In the genomic region with DNA sequence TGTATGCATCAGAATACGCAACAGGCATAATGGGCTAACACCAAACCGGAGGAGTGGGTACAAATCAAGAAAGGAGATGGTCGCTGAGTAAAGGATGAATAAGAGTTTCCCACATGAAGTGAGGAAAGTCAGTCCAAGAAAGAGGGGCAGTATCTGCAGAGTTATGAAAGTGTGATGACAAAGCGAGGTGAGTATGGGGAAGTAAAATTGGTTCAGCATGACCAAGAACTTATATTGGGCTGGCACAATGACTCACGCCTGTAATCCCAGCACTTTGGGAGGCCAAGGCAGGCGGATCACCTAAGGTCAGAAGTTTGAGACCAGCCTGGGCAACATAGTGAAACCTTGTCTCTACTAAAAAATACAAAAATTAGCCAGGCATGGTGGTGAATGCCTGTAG, we compare ENCODE assay signal across 8 cellular contexts. TPM values are rescaled to one million over a fixed set of nuclear protein-coding genes. Genes with fewer than 3 reads are reported as not detected.
DNase-seq lines count a peak whose midpoint lies in the region; ATAC-seq and TF ChIP-seq lines count a peak whose summit lies in the region.
"Not testable (repeated sequence)": the region's sequence is repeated elsewhere in the genome, so short reads cannot be mapped to it uniquely, and the experiment has no call there.

No MANE protein-coding gene starts in this region.

- H3K9me2 ChIP-seq in PC-9 (ENCODE audit: insufficient read depth): not testable (repeated sequence)

- H2AFZ ChIP-seq in PC-9: not testable (repeated sequence)

- not testable (repeated sequence) for TF ChIP-seq CTCF in PC-9 (conservative IDR thresholded peaks at IDR 0.05)

- H3K4me2 ChIP-seq in PC-9: 0 out of 2 replicates have a peak overlapping the region, but pooled peaks have one; percentile 6

- H3K27ac ChIP-seq in PC-9: peak overlapping the region; percentile 67

- H3F3A ChIP-seq in PC-9 (ENCODE audit: insufficient read depth, low read depth): peaks cover 16% of the 10 kb centered on the region; the same call in 1 of the 2 replicates

- H3K79me2 ChIP-seq in PC-9 (ENCODE audit: low read depth): not testable (repeated sequence)

- H3K27ac Mint-ChIP-seq in activated naive CD4-positive, alpha-beta T cell treated with anti-CD3 and anti-CD28 coated beads, Interleukin-2, amount 50 U/mL, for 72 hours: peak overlapping the region in 1 of 2 donors; percentile 16
- H3K27ac Mint-ChIP-seq in stimulated activated memory B cell treated with anti-CD40 and anti-IgM and Interleukin-4, amounts not matched to agents 10 μg/mL and 1 μg/mL and 100 μg/mL, for 72 hours: peak overlapping the region; percentile 27

- BruUV-seq in PC-9 (replicated peaks; lab: Mats Ljungman, UMichigan): not testable (repeated sequence)

- peaks cover 37% of the 10 kb centered on the region for H3K4me1 Mint-ChIP-seq in stimulated activated memory B cell treated with anti-CD40 and anti-IgM and Interleukin-4, amounts not matched to agents 10 μg/mL and 1 μg/mL and 100 μg/mL, for 72 hours

- H3K27me3 Mint-ChIP-seq in stimulated activated memory B cell treated with anti-CD40 and anti-IgM and Interleukin-4, amounts not matched to agents 10 μg/mL and 1 μg/mL and 100 μg/mL, for 72 hours: not testable (repeated sequence)

- DNase-seq in GF-D8 (lab: John Stamatoyannopoulos, UW) (peak; percentile 13), PC-9 (peak in 1 of 2 experiments; percentile 83), kidney glomerular epithelial cell (lab: John Stamatoyannopoulos, UW) (peak; percentile 2)
- DNase-seq in activated naive CD4-positive, alpha-beta T cell treated with anti-CD3 and anti-CD28 coated beads, Interleukin-2, amount 50 U/mL, for 72 hours (ENCODE audit: low spot score in 2 of 2): peak in 1 of 2 donors; percentile 17

- peak; percentile 54 for ATAC-seq in GM19395 (IDR thresholded peaks at IDR 0.05; ENCODE audit: unreplicated experiment)
- ATAC-seq in HG02763 (IDR thresholded peaks at IDR 0.05; ENCODE audit: unreplicated experiment): peak; percentile 41
- ATAC-seq in HG03521 (IDR thresholded peaks at IDR 0.05; ENCODE audit: unreplicated experiment): peak; percentile 35
- peak; percentile 94 to 96 for ATAC-seq in activated naive CD4-positive, alpha-beta T cell treated with anti-CD3 and anti-CD28 coated beads, Interleukin-2, amount 50 U/mL, for 72 hours
- peak; percentile 91 for ATAC-seq in stimulated activated memory B cell treated with anti-CD40 and anti-IgM and Interleukin-4, amounts not matched to agents 10 μg/mL and 1 μg/mL and 100 μg/mL, for 72 hours

- H3K4me1 ChIP-seq in PC-9 (replicated peaks; ENCODE audit: insufficient read depth): peaks cover 28% of the 10 kb centered on the region

- not testable (repeated sequence) for H3K27me3 ChIP-seq in PC-9 (ENCODE audit: insufficient read depth, low read depth)

- not testable (repeated sequence) for H3K9me3 Mint-ChIP-seq in activated naive CD4-positive, alpha-beta T cell treated with anti-CD3 and anti-CD28 coated beads, Interleukin-2, amount 50 U/mL, for 72 hours; stimulated activated memory B cell treated with anti-CD40 and anti-IgM and Interleukin-4, amounts not matched to agents 10 μg/mL and 1 μg/mL and 100 μg/mL, for 72 hours

- intact Hi-C loops in PC-9 (cut with micrococcal nuclease; ENCODE audit: unreplicated experiment): not testable (repeated sequence)

- H3K36me3 ChIP-seq in PC-9 (ENCODE audit: low read depth): not testable (repeated sequence)

- H3K4me3 ChIP-seq in PC-9: not testable (repeated sequence)

- H4K20me1 ChIP-seq in PC-9 (ENCODE audit: insufficient read depth): not testable (repeated sequence)

- H3K9me3 ChIP-seq in PC-9 (ENCODE audit: insufficient read depth, low read depth): not testable (repeated sequence)

- CTCF ChIA-PET in PC-9 (lab: Charles Lee): not testable (repeated sequence)

- POLR2A ChIA-PET in PC-9 (lab: Charles Lee; ENCODE audit: unreplicated experiment): not testable (repeated sequence)

- not testable (repeated sequence) for H3K36me3 Mint-ChIP-seq in activated naive CD4-positive, alpha-beta T cell treated with anti-CD3 and anti-CD28 coated beads, Interleukin-2, amount 50 U/mL, for 72 hours; stimulated activated memory B cell treated with anti-CD40 and anti-IgM and Interleukin-4, amounts not matched to agents 10 μg/mL and 1 μg/mL and 100 μg/mL, for 72 hours

- H3K4me3 Mint-ChIP-seq in stimulated activated memory B cell treated with anti-CD40 and anti-IgM and Interleukin-4, amounts not matched to agents 10 μg/mL and 1 μg/mL and 100 μg/mL, for 72 hours: not testable (repeated sequence)

RNA-seq across cellular contexts. Expression of a gene that starts 47.5 kb away (rescaled TPM):
- 15.6 and 17.2 TPM in 2 replicates for total RNA-seq in PC-9 (2021)
- 1 to 10 TPM; 1.2 to 4.1 TPM for total RNA-seq in activated naive CD4-positive, alpha-beta T cell treated with anti-CD3 and anti-CD28 coated beads, Interleukin-2, amount 50 U/mL, for 72 hours

Comparison
In these comparisons a context has a peak if more than half of its experiments do, and no peak if none do; other contexts are left out.
1. ATAC-seq: peak in every context shown above with its lines; median percentile 95 in activated naive CD4-positive, alpha-beta T cell treated with anti-CD3 and anti-CD28 coated beads, Interleukin-2, amount 50 U/mL, for 72 hours; 91 in stimulated activated memory B cell treated with anti-CD40 and anti-IgM and Interleukin-4, amounts not matched to agents 10 μg/mL and 1 μg/mL and 100 μg/mL, for 72 hours; 54 in GM19395; 41 in HG02763; 35 in HG03521.